8 cellular contexts compared by ENCODE assay signal in genomic region chr16:75566040-75566888, GRCh38.
A peak's percentile ranks its signal among the peaks of the same experiment; 100 is the strongest.
DNase-seq lines count a peak whose midpoint lies in the region; ATAC-seq and TF ChIP-seq lines count a peak whose summit lies in the region.

Gene GABARAPL2, plus strand, starts transcription at chr16:75566379. Its CDS starts 108 bp downstream, at chr16:75566487.

- H3K4me3 ChIP-seq in AG04449 (ENCODE audit: low read depth, low read length): peak within 1 kb of the TSS; percentile 84

- peak; percentile 73 for TF ChIP-seq POLR2A in GM18951 (IDR thresholded peaks at IDR 0.05; ENCODE audit: extremely low read depth, insufficient read depth, insufficient read length)

- in situ Hi-C loops in GM18951 (cut with MboI; ENCODE audit: low sequenced_read_pairs, unreplicated experiment): no loop called here

- no peak for TF ChIP-seq CTCF in AG04449 (IDR thresholded peaks at IDR 0.05; ENCODE audit: insufficient read depth, low read length, missing control alignments)

- POLR2A ChIA-PET in AG04449 (lab: Yijun Ruan, JAX): interaction anchor here (1.2 to 1.3 kb wide), 2 partner anchors 8 to 57 kb away, joined by 3 to 4 read pairs; partner anchors contain the start of gene ADAT1

- ATAC-seq in HG03175 (IDR thresholded peaks at IDR 0.05; ENCODE audit: unreplicated experiment): peak; percentile 75
- ATAC-seq in activated CD4-positive, CD25-positive, alpha-beta regulatory T cell treated with anti-CD3 and anti-CD28 coated beads, Interleukin-2, amount 50 U/mL, for 24 hours: peak; percentile 70 to 75

- CTCF ChIA-PET in AG04449 (lab: Yijun Ruan, JAX): interaction anchor here (0.9 to 4.8 kb wide), 11 partner anchors 10 to 368 kb away, joined by 3 to 20 read pairs (median 4); partner anchors contain the start of genes TMEM170A and TMEM231

- no peak for DNase-seq in AG04449 (ENCODE audit: low read depth, low spot score)
- peak; percentile 53 for DNase-seq in NCI-H345 treated with DMSO at 0.1 percent for 48 hours (lab: John Stamatoyannopoulos, UW; ENCODE audit: unreplicated experiment)
- peak; percentile 88 for DNase-seq in central memory CD4-positive, alpha-beta T cell
- DNase-seq in islet precursor cell: peak; percentile 93
- DNase-seq in stimulated activated CD4-positive, alpha-beta T cell treated with anti-CD3 and anti-CD28 coated beads, Interleukin-12 subunit alpha, Interleukin-12 subunit beta, amount 100 ng/mL, for 4 hours: peak; percentile 92
